22 cellular contexts compared by ENCODE assay signal in the genomic region with DNA sequence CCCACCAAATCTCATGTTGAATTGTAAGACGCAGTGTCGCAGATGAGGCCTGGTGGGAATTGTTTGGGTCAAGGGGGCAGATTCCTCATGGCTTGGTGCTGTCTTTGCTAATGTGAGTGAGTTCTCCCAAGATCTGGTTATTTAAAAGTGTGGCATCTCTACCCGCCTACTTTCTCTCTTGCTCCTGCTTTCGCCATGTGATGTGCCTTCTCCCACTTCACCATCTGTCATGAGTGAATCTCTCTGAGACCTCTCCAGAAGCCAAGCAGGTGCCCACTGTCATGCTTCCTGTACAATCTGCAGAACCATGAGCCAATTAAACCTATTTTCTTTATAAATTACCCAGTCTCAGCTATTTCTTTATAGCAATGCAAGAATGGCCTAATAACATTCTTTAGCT.
"Had no signal": no experiment of that assay in that cellular context is flagged by ENCODE, and none has a peak within 500 bp of the region (broad histone marks: within the 10 kb centered on the region; RNA-seq: fewer than 3 reads in every experiment).

No MANE protein-coding gene starts in this region.

- H3K9me3 Mint-ChIP-seq: stimulated activated memory B cell treated with anti-CD40 and anti-IgM and Interleukin-4, amounts not matched to agents 10 μg/mL and 1 μg/mL and 100 μg/mL, for 72 hours had no signal

- H3K4me3 Mint-ChIP-seq: immature natural killer cell; mesothelial cell of epicardium; naive B cell; natural killer cell; stimulated activated memory B cell treated with anti-CD40 and anti-IgM and Interleukin-4, amounts not matched to agents 10 μg/mL and 1 μg/mL and 100 μg/mL, for 72 hours; stimulated activated naive CD8-positive, alpha-beta T cell treated with anti-CD3 and anti-CD28 coated beads, Interleukin-15, amount 100 ng/mL, for 72 hours had no signal

- H3K27me3 Mint-ChIP-seq: naive B cell; progenitor cell of endocrine pancreas; stimulated activated memory B cell treated with anti-CD40 and anti-IgM and Interleukin-4, amounts not matched to agents 10 μg/mL and 1 μg/mL and 100 μg/mL, for 72 hours; stimulated activated naive CD8-positive, alpha-beta T cell treated with anti-CD3 and anti-CD28 coated beads, Interleukin-15, amount 100 ng/mL, for 72 hours had no signal

- H3K4me1 Mint-ChIP-seq: immature natural killer cell; natural killer cell; stimulated activated memory B cell treated with anti-CD40 and anti-IgM and Interleukin-4, amounts not matched to agents 10 μg/mL and 1 μg/mL and 100 μg/mL, for 72 hours; stimulated activated naive CD8-positive, alpha-beta T cell treated with anti-CD3 and anti-CD28 coated beads, Interleukin-15, amount 100 ng/mL, for 72 hours had no signal

- H3K27ac Mint-ChIP-seq: immature natural killer cell; mesothelial cell of epicardium; naive B cell; natural killer cell; progenitor cell of endocrine pancreas; stimulated activated memory B cell treated with anti-CD40 and anti-IgM and Interleukin-4, amounts not matched to agents 10 μg/mL and 1 μg/mL and 100 μg/mL, for 72 hours; stimulated activated naive CD8-positive, alpha-beta T cell treated with anti-CD3 and anti-CD28 coated beads, Interleukin-15, amount 100 ng/mL, for 72 hours had no signal

- H3K36me3 Mint-ChIP-seq: immature natural killer cell; mesothelial cell of epicardium; naive B cell; natural killer cell; stimulated activated memory B cell treated with anti-CD40 and anti-IgM and Interleukin-4, amounts not matched to agents 10 μg/mL and 1 μg/mL and 100 μg/mL, for 72 hours had no signal

- ATAC-seq: natural killer cell; right lobe of liver; stimulated activated memory B cell treated with anti-CD40 and anti-IgM and Interleukin-4, amounts not matched to agents 10 μg/mL and 1 μg/mL and 100 μg/mL, for 72 hours; stimulated activated naive CD8-positive, alpha-beta T cell treated with anti-CD3 and anti-CD28 coated beads, Interleukin-15, amount 100 ng/mL, for 72 hours; upper lobe of right lung had no signal

- DNase-seq: immature natural killer cell; islet precursor cell; left ventricle myocardium inferior; mesendoderm; naive B cell; natural killer cell; ovary; right lobe of liver; stimulated activated CD4-positive, alpha-beta T cell treated with anti-CD3 and anti-CD28 coated beads, Interleukin-1b, Interleukin-23, amount 100 ng/mL, for 48 hours; stimulated activated CD4-positive, alpha-beta T cell treated with anti-CD3 and anti-CD28 coated beads, Interleukin-2, amount 100 ng/mL, for 48 hours; stimulated activated CD4-positive, alpha-beta T cell treated with anti-CD3 and anti-CD28 coated beads, Interleukin-4, amount 100 ng/mL, for 4 hours; stimulated activated CD8-positive, alpha-beta memory T cell treated with anti-CD3 and anti-CD28 coated beads, Interleukin-4, amount 100 ng/mL, for 48 hours; stimulated activated naive CD4-positive, alpha-beta T cell treated with Interleukin-2 at 50 U/mL for 16 hours; stimulated activated naive CD8-positive, alpha-beta T cell treated with anti-CD3 and anti-CD28 coated beads, Interleukin-15, amount 100 ng/mL, for 72 hours; substantia nigra; testis; thyroid gland; transverse colon; upper lobe of right lung had no signal
